ENCODE assay signal across 15 cellular contexts in genomic region chr6:4380881-4381281, GRCh38.
A peak's percentile ranks its signal among the peaks of the same experiment; 100 is the strongest.
DNase-seq lines count a peak whose midpoint lies in the region; ATAC-seq and TF ChIP-seq lines count a peak whose summit lies in the region.
"Had no signal": no experiment of that assay in that cellular context is flagged by ENCODE, and none has a peak within 500 bp of the region (broad histone marks: within the 10 kb centered on the region; RNA-seq: fewer than 3 reads in every experiment).

No MANE protein-coding gene starts in this region.

- H3K4me1 ChIP-seq in spleen (peaks cover 0 to 4% (median 0%) of the 10 kb centered on the region in 6 donors), left lung (no peaks in the 10 kb centered on the region)
- H3K4me1 ChIP-seq: BLaER1 had no signal

- peak overlapping the region in 7 of 8 donors; percentile 29 to 67 (median 54) for H3K27ac ChIP-seq in spleen
- H3K27ac ChIP-seq in left lung = no peak overlapping the region
- H3K27ac ChIP-seq: BLaER1 had no signal

- DNase-seq in Right ventricle myocardium inferior (ENCODE audit: missing footprints) = no peak
- DNase-seq in cardiac septum (ENCODE audit: low spot score) = no peak
- no peak for DNase-seq in Right ventricle myocardium superior
- DNase-seq in left lobe of liver (ENCODE audit: low spot score) = no peak
- DNase-seq in spleen = no peak
- DNase-seq in GM03348 (ENCODE audit: low spot score) = no peak
- DNase-seq in T-helper 2 cell treated with Interferon-gamma antibody and Interleukin-4, amounts not matched to agents 5 μg/mL and 100 μg/mL, for 36 hours (ENCODE audit: low spot score) = no peak
- DNase-seq in left lung = no peak
- DNase-seq: 8988T, H7, Kasumi-1, NCI-H1930, NCI-H774 had no signal

- H3K36me3 Mint-ChIP-seq in T-helper 2 cell treated with Interferon-gamma antibody and Interleukin-4, amounts not matched to agents 5 μg/mL and 100 μg/mL, for 36 hours (ENCODE audit: low read depth) = no peaks in the 10 kb centered on the region

- no peaks in the 10 kb centered on the region for H3K36me3 ChIP-seq in spleen
- no peaks in the 10 kb centered on the region for H3K36me3 ChIP-seq in left lung
- H3K36me3 ChIP-seq: BLaER1 had no signal

- H3K9me3 ChIP-seq in spleen (peaks cover 0 to 36% (median 30%) of the 10 kb centered on the region in 8 donors), left lung (peaks cover 0 to 35% of the 10 kb centered on the region in 2 donors)

- H3K4me1 Mint-ChIP-seq in T-helper 2 cell treated with Interferon-gamma antibody and Interleukin-4, amounts not matched to agents 5 μg/mL and 100 μg/mL, for 36 hours (ENCODE audit: low read depth) = no peaks in the 10 kb centered on the region

- TF ChIP-seq CTCF in spleen (IDR thresholded peaks at IDR 0.05 in 8 of 11, conservative IDR thresholded peaks at IDR 0.05 in 3 of 11) (no peak), left lung (IDR thresholded peaks at IDR 0.05) (no peak)

- WGBS in spleen, 5 donors = 33 to 68% (median 46%) methylated on average over 7 of the region's 7 CpGs

- H3K27ac Mint-ChIP-seq in T-helper 2 cell treated with Interferon-gamma antibody and Interleukin-4, amounts not matched to agents 5 μg/mL and 100 μg/mL, for 36 hours = no peak overlapping the region

- no peak for TF ChIP-seq POLR2A in spleen (IDR thresholded peaks at IDR 0.05)

- peaks cover 0 to 5% (median 0%) of the 10 kb centered on the region in 7 donors for H3K27me3 ChIP-seq in spleen (replicated peaks in 1 of 7)
- no peaks in the 10 kb centered on the region for H3K27me3 ChIP-seq in left lung
- H3K27me3 ChIP-seq: BLaER1 had no signal

- H3K27me3 Mint-ChIP-seq in T-helper 2 cell treated with Interferon-gamma antibody and Interleukin-4, amounts not matched to agents 5 μg/mL and 100 μg/mL, for 36 hours (ENCODE audit: low read depth) = no peaks in the 10 kb centered on the region

- peaks cover 37% of the 10 kb centered on the region for H3K9me3 Mint-ChIP-seq in T-helper 2 cell treated with Interferon-gamma antibody and Interleukin-4, amounts not matched to agents 5 μg/mL and 100 μg/mL, for 36 hours

- ATAC-seq in Right ventricle myocardium inferior = peak; percentile 31
- ATAC-seq in Right ventricle myocardium superior (ENCODE audit: poor library complexity) = peak; percentile 55
- peak; percentile 41 for ATAC-seq in left lobe of liver
- ATAC-seq in left lung = no peak
- ATAC-seq: Panc1 had no signal

- no peak overlapping the region for H3K4me3 ChIP-seq in spleen
- H3K4me3 ChIP-seq in left lung = no peak overlapping the region
- H3K4me3 ChIP-seq: BLaER1 had no signal

- no peak overlapping the region for H3K4me3 Mint-ChIP-seq in T-helper 2 cell treated with Interferon-gamma antibody and Interleukin-4, amounts not matched to agents 5 μg/mL and 100 μg/mL, for 36 hours

- intact Hi-C loops in Right ventricle myocardium inferior (cut with DNase I) (no loop called here), cardiac septum (cut with DNase I) (loop anchor here (5.0 kb wide), 1 partner anchor 66 kb away; no protein-coding TSS in a partner anchor), Right ventricle myocardium superior (cut with DNase I) (no loop called here), spleen (cut with DNase I; ENCODE audit: low total_unique reads) (no loop called here), left lung (cut with DNase I) (no loop called here)

Comparison
In these comparisons a context has a peak if more than half of its experiments do, and no peak if none do; other contexts are left out.
1. H3K27ac ChIP-seq: peak in spleen (7 of 8); none in left lung (0 of 2).